1 cellular context compared by ENCODE assay signal in genomic region chrX:103565197-103565596, GRCh38.
TF ChIP-seq lines count a peak whose summit lies in the region.

No MANE protein-coding gene starts in this region.

TF ChIP-seq in H1, 55 proteins besides CTCF, POLR2A, EP300 and RAD21:
- TF ChIP-seq ATF3 (IDR thresholded peaks at IDR 0.05; ENCODE audit: insufficient read depth, low read depth, low read length) (no peak), BRCA1 (IDR thresholded peaks at IDR 0.05; ENCODE audit: low read depth, low read length) (no peak), JUN (IDR thresholded peaks at IDR 0.05; ENCODE audit: low read depth, low read length) (no peak), CBX5 (IDR thresholded peaks at IDR 0.05; ENCODE audit: low read depth, low read length) (no peak), SP2 (IDR thresholded peaks at IDR 0.05; ENCODE audit: low read length) (no peak), KDM1A (IDR thresholded peaks at IDR 0.05; ENCODE audit: borderline replicate concordance, low read length) (no peak)
